In genomic region chr11:114111369-114112042, GRCh38 we compare ENCODE assay signal across 10 cellular contexts. TPM values are rescaled to one million over a fixed set of nuclear protein-coding genes. Genes with fewer than 3 reads are reported as not detected.
DNase-seq lines count a peak whose midpoint lies in the region; ATAC-seq, FAIRE-seq and TF ChIP-seq lines count a peak whose summit lies in the region.
"Had no signal": no experiment of that assay in that cellular context is flagged by ENCODE, and none has a peak within 500 bp of the region (broad histone marks: within the 10 kb centered on the region; RNA-seq: fewer than 3 reads in every experiment).

No MANE protein-coding gene starts in this region.

- no peak overlapping the region for H2AFZ ChIP-seq in ACC112 (ENCODE audit: low read length, unreplicated experiment)

- H3K4me1 ChIP-seq in ACC112 (ENCODE audit: control insufficient read depth, insufficient read depth, low read length, unreplicated experiment): peaks cover 40% of the 10 kb centered on the region
- peaks cover 33 to 92% of the 10 kb centered on the region in 2 donors for H3K4me1 ChIP-seq in adrenal gland (replicated peaks in 1 of 2)
- H3K4me1 ChIP-seq in heart right ventricle: peaks cover 34 to 97% (median 87%) of the 10 kb centered on the region in 9 donors
- peaks cover 4% of the 10 kb centered on the region for H3K4me1 ChIP-seq in rectal smooth muscle tissue (ENCODE audit: control insufficient read depth, insufficient read depth, low read length)
- H3K4me1 ChIP-seq in small intestine (ENCODE audit: control insufficient read depth in 2 of 2, insufficient read depth in 1 of 2, low read depth in 1 of 2, low read length in 1 of 2): peaks cover 9 to 10% of the 10 kb centered on the region in 2 donors

- no peak for TF ChIP-seq POLR2A in adrenal gland (IDR thresholded peaks at IDR 0.05)

- WGBS in adrenal gland, 4 donors: 39 to 47% (median 44%) methylated on average over 6 of the region's 6 CpGs
- WGBS in heart right ventricle, 2 donors: 36 to 51% methylated on average over 6 of the region's 6 CpGs
- 52 to 87% (median 52%) methylated on average over 6 of the region's 6 CpGs for WGBS in small intestine, 3 donors

- peak in 1 of 6 experiments; percentile 6 for TF ChIP-seq CTCF in adrenal gland (IDR thresholded peaks at IDR 0.05)
- peak in 2 of 9 donors; percentile 17 to 19 for TF ChIP-seq CTCF in heart right ventricle (IDR thresholded peaks at IDR 0.05)

- H3K27ac ChIP-seq in ACC112 (ENCODE audit: low read depth, low read length) (peak overlapping the region; percentile 92), adrenal gland (peak overlapping the region; percentile 15 to 83 (median 64)), heart right ventricle (peak overlapping the region; percentile 50 to 85 (median 75)), rectal smooth muscle tissue (ENCODE audit: low read depth, low read length) (no peak overlapping the region), small intestine (ENCODE audit: low read depth in 1 of 2, low read length in 1 of 2) (peak overlapping the region in 1 of 2 donors; percentile 14)

- H3K9me3 ChIP-seq in adrenal gland (replicated peaks in 1 of 3): no peaks in the 10 kb centered on the region
- H3K9me3 ChIP-seq in heart right ventricle: no peaks in the 10 kb centered on the region
- H3K9me3 ChIP-seq in small intestine (ENCODE audit: control insufficient read depth, low read depth): no peaks in the 10 kb centered on the region

- peak in 7 of 8 donors; percentile 35 to 72 (median 57) for ATAC-seq in heart right ventricle
- ATAC-seq in GM21390 (IDR thresholded peaks at IDR 0.05; ENCODE audit: unreplicated experiment): no peak

- H3K4me3 ChIP-seq in ACC112 (ENCODE audit: low read depth, low read length) (peak overlapping the region; percentile 67), adrenal gland (peak overlapping the region in 1 of 4 donors; percentile 20), heart right ventricle (peak overlapping the region in 8 of 10 donors; percentile 3 to 40 (median 32)), rectal smooth muscle tissue (ENCODE audit: low read length) (peak overlapping the region; percentile 25), small intestine (ENCODE audit: low read depth in 1 of 2, low read length in 2 of 2) (no peak overlapping the region)

- DNase-seq in adrenal gland (peak in 1 of 7 donors; percentile 52), heart right ventricle (no peak), small intestine (no peak), RPMI8226 (no peak), COLO829 (ENCODE audit: low spot score) (no peak)

- H3K9ac ChIP-seq in rectal smooth muscle tissue (ENCODE audit: low read length): no peak overlapping the region

- H3K79me2 ChIP-seq in ACC112 (ENCODE audit: control insufficient read depth, insufficient read depth, low read length, unreplicated experiment): peaks cover 57% of the 10 kb centered on the region

- intact Hi-C loops in adrenal gland (cut with DNase I) (no loop called here), heart right ventricle (cut with DNase I) (loop anchor here in 5 of 10 donors (1.0 to 5.0 kb wide), 8 partner anchors 34 to 214 kb away; no protein-coding TSS in a partner anchor)

- H3K36me3 ChIP-seq in ACC112 (ENCODE audit: insufficient read depth, low read length) (no peaks in the 10 kb centered on the region), adrenal gland (replicated peaks in 1 of 2) (no peaks in the 10 kb centered on the region), heart right ventricle (no peaks in the 10 kb centered on the region), rectal smooth muscle tissue (ENCODE audit: control insufficient read depth, insufficient read depth, low read length) (no peaks in the 10 kb centered on the region), small intestine (ENCODE audit: control insufficient read depth in 2 of 2, insufficient read depth in 2 of 2, low read length in 2 of 2) (no peaks in the 10 kb centered on the region)

- H3K27me3 ChIP-seq in ACC112 (ENCODE audit: insufficient read depth, low read length) (no peaks in the 10 kb centered on the region), adrenal gland (no peaks in the 10 kb centered on the region), heart right ventricle (no peaks in the 10 kb centered on the region), rectal smooth muscle tissue (ENCODE audit: control insufficient read depth, insufficient read depth, low read length) (no peaks in the 10 kb centered on the region), small intestine (ENCODE audit: control insufficient read depth in 2 of 2, insufficient read depth in 2 of 2, low read length in 2 of 2) (no peaks in the 10 kb centered on the region)

- FAIRE-seq in small intestine (lab: Jason Lieb, UNC): no peak
- FAIRE-seq: H1 had no signal

RNA-seq across cellular contexts. Expression of gene ZBTB16, which starts 52.0 kb away (rescaled TPM):
- 100 to 1,000 TPM in 1 of 8 donors, 10 to 100 TPM in 7; 25.3 to 119 (median 68.6) TPM for total RNA-seq in adrenal gland
- polyA plus RNA-seq in adrenal gland: 10 to 100 TPM; 16.0 to 36.0 (median 16.0) TPM
- total RNA-seq in heart right ventricle: 100 to 1,000 TPM in 1 of 10 donors, 10 to 100 TPM in 9; 18.3 to 108 (median 72.9) TPM
- polyA plus RNA-seq in heart right ventricle: 10 to 100 TPM; 21.1 to 39.6 TPM
- 10 to 100 TPM in 2 of 3 donors, 1 to 10 TPM in 1; 7.8 to 32.4 (median 27.1) TPM for polyA plus RNA-seq in small intestine
- polyA plus RNA-seq: BJ had no signal

Comparison
In these comparisons a context has a peak if more than half of its experiments do, and no peak if none do; other contexts are left out.
1. H3K4me3 ChIP-seq: peak in ACC112 (single experiment), heart right ventricle (8 of 10) and rectal smooth muscle tissue (single experiment); none in small intestine (0 of 2).